1 cellular context compared by ENCODE assay signal in the genomic region with DNA sequence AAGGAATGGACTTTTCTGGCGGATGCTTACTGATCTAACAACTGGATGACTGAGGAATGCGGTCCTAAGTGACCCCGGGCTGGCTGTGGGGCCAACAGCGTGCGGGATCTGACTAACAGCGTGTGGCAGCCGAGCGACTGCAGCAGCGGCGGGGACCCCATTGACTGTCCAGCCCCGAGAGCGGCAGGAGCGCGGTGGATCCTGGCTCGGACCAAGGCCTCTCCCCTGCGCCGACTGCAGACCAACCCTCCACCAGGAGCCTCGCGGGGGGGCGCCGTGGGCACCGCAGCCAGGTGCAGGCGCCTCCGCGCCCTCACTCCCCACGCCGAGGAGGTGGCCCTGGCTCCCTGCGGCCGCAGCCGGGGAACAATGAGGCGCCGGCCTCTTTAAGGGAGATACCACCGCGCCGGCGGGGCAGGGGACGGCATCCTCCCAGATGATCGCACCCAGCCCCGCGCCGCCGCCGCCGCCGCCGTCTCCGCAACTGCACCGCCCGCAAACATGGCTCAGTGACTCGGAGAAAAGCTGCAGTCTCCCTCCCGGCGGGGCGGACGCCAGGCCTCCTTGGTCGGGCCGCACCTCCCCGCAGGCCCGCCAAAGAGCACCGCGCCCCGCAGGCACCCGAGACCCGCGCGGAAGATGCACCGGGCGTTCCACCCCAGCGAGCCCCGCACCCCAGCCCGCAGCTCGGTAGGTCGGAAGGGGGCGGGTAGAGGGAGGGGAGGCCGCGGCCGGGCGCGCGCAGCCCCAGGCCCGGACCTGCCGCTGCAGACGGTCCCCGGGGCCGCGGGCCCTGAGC.
TF ChIP-seq lines count a peak whose summit lies in the region.

No MANE protein-coding gene starts in this region.

TF ChIP-seq in K562, 482 proteins besides CTCF, POLR2A, EP300 and RAD21 (continued from another document and continues in another):
- TF ChIP-seq RERE (CRISPR knock-in tag; IDR thresholded peaks at IDR 0.05; ENCODE audit: borderline replicate concordance) (no peak), ETV5 (CRISPR knock-in tag; IDR thresholded peaks at IDR 0.05; ENCODE audit: low read depth) (no peak; the same call in 1 of the 2 replicates), ZNF436 (CRISPR knock-in tag; IDR thresholded peaks at IDR 0.05) (no peak), TCF7 (IDR thresholded peaks at IDR 0.05; ENCODE audit: borderline replicate concordance) (no peak), CEBPB (tag; IDR thresholded peaks at IDR 0.05) (no peak), CBX1 (IDR thresholded peaks at IDR 0.05; ENCODE audit: low read depth) (no peak; the same call in none of the 2 replicates), CBFB (CRISPR knock-in tag; IDR thresholded peaks at IDR 0.05) (no peak), RB1 (IDR thresholded peaks at IDR 0.05; ENCODE audit: low read depth) (peak; percentile 73), PHTF2 (CRISPR knock-in tag; IDR thresholded peaks at IDR 0.05) (no peak), ARID2 (IDR thresholded peaks at IDR 0.05) (no peak), RFX1 (IDR thresholded peaks at IDR 0.05) (no peak), KLF1 (tag; IDR thresholded peaks at IDR 0.05) (no peak), STAT5A (IDR thresholded peaks at IDR 0.05; ENCODE audit: borderline replicate concordance, low read length) (no peak), ZNF165 (CRISPR knock-in tag; IDR thresholded peaks at IDR 0.05; ENCODE audit: borderline replicate concordance) (no peak), ZBTB9 (CRISPR knock-in tag; IDR thresholded peaks at IDR 0.05) (0 out of 2 replicates have a peak, but pooled peaks have one; percentile 75), FUS (optimal IDR thresholded peaks at IDR 0.05; ENCODE audit: low read depth, low read length) (peak; percentile 81), ZBTB49 (CRISPR knock-in tag; IDR thresholded peaks at IDR 0.05; ENCODE audit: borderline replicate concordance) (no peak), ZKSCAN1 (IDR thresholded peaks at IDR 0.05; ENCODE audit: low read depth, low read length) (0 out of 2 replicates have a peak, but pooled peaks have one; percentile 34), ZNF316 (IDR thresholded peaks at IDR 0.05) (no peak), ETV6 (IDR thresholded peaks at IDR 0.05; ENCODE audit: borderline replicate concordance in 1 of 2, low read depth in 2 of 2, low read length in 1 of 2) (no peak), ETV6 (CRISPR knock-in tag; IDR thresholded peaks at IDR 0.05; ENCODE audit: borderline replicate concordance) (no peak), ZBTB26 (CRISPR knock-in tag; IDR thresholded peaks at IDR 0.05) (no peak), LCOR (CRISPR knock-in tag; IDR thresholded peaks at IDR 0.05) (0 out of 2 replicates have a peak, but pooled peaks have one; percentile 49), CEBPG (CRISPR knock-in tag; IDR thresholded peaks at IDR 0.05) (no peak), CEBPG (tag; conservative IDR thresholded peaks at IDR 0.05 in 1 of 2, IDR thresholded peaks at IDR 0.05 in 1 of 2) (no peak), GATAD2B (IDR thresholded peaks at IDR 0.05; ENCODE audit: borderline replicate concordance) (no peak), ZSCAN29 (IDR thresholded peaks at IDR 0.05) (no peak), REST (CRISPR knock-in tag; IDR thresholded peaks at IDR 0.05; ENCODE audit: low read depth) (no peak), ZBTB12 (CRISPR knock-in tag; IDR thresholded peaks at IDR 0.05) (no peak), SIN3A (IDR thresholded peaks at IDR 0.05; ENCODE audit: borderline replicate concordance in 2 of 2, control insufficient read depth in 1 of 2, low read depth in 2 of 2, low read length in 2 of 2) (peak in 1 of 2 experiments; percentile 19; a peak in 1 of 4 replicates), ZNF280B (CRISPR knock-in tag; IDR thresholded peaks at IDR 0.05) (no peak), SRSF9 (IDR thresholded peaks at IDR 0.05; ENCODE audit: borderline replicate concordance, low read depth, low read length) (no peak)
- TF ChIP-seq, protein P1, sequence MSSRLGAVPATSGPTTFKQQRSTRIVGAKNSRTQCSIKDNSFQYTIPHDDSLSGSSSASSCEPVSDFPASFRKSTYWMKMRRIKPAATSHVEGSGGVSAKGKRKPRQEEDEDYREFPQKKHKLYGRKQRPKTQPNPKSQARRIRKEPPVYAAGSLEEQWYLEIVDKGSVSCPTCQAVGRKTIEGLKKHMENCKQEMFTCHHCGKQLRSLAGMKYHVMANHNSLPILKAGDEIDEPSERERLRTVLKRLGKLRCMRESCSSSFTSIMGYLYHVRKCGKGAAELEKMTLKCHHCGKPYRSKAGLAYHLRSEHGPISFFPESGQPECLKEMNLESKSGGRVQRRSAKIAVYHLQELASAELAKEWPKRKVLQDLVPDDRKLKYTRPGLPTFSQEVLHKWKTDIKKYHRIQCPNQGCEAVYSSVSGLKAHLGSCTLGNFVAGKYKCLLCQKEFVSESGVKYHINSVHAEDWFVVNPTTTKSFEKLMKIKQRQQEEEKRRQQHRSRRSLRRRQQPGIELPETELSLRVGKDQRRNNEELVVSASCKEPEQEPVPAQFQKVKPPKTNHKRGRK (tag; IDR thresholded peaks at IDR 0.05), result no peak
- TF ChIP-seq, protein P2, sequence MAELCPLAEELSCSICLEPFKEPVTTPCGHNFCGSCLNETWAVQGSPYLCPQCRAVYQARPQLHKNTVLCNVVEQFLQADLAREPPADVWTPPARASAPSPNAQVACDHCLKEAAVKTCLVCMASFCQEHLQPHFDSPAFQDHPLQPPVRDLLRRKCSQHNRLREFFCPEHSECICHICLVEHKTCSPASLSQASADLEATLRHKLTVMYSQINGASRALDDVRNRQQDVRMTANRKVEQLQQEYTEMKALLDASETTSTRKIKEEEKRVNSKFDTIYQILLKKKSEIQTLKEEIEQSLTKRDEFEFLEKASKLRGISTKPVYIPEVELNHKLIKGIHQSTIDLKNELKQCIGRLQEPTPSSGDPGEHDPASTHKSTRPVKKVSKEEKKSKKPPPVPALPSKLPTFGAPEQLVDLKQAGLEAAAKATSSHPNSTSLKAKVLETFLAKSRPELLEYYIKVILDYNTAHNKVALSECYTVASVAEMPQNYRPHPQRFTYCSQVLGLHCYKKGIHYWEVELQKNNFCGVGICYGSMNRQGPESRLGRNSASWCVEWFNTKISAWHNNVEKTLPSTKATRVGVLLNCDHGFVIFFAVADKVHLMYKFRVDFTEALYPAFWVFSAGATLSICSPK (IDR thresholded peaks at IDR 0.05; ENCODE audit: borderline replicate concordance), result no peak
